In the genomic region with DNA sequence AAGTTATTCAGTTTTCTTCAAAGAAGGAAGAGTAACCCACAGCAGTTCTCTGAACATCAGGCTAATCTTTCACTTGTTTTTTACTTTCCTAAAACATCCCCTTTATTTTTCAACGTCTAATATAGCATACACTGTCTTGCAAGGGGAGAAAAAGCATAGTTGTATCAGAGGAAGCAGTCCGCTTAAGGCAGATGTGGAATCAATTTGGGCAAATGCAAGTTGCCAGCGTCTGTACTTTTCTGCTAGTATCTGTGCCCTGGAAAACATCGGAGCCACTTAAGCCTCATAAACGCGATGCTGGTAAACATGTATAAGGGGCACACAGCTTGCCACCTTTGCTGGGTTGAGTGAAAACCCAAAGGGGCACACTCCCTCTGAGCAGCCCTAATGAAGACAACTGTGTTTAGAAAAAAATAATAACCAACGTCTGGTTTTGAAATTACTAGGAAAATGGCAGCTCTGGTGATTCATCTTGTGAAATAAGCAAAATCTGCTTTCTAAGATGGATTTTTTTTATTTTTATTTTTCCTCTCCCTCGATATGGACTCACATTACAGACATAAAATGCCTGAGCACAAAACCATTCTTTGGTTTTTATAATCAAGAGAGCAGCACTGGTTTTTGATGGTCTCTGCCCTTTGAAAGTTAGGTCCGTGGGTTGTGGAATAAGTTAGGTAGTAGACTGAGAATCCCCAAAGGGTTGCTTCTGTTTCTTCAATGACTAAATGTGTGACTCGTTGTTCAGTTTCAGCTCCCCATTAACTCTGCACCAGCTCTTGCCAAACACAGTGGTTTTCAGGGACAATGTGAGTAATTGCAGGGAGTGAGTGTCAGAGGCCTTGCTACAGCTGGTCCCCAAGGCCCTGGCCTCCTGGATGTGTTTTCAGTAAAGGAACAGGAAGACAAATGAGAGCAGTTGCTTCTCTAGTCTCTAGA, we compare ENCODE assay signal across 9 cellular contexts. TPM values are rescaled to one million over a fixed set of nuclear protein-coding genes. Genes with fewer than 3 reads are reported as not detected.
DNase-seq lines count a peak whose midpoint lies in the region; ATAC-seq, FAIRE-seq and TF ChIP-seq lines count a peak whose summit lies in the region.
"Had no signal": no experiment of that assay in that cellular context is flagged by ENCODE, and none has a peak within 500 bp of the region (broad histone marks: within the 10 kb centered on the region; RNA-seq: fewer than 3 reads in every experiment).

No MANE protein-coding gene starts in this region.

- no peaks in the 10 kb centered on the region for H3K36me3 ChIP-seq in MG63

- no peak for TF ChIP-seq POLR2A in GM18505 (IDR thresholded peaks at IDR 0.05; ENCODE audit: borderline replicate concordance, extremely low read depth, insufficient read depth, insufficient read length)

- H3K4me3 ChIP-seq in MG63: no peak overlapping the region
- H3K4me3 ChIP-seq: lung had no signal

- FAIRE-seq in HTR-8/SVneo (lab: Jason Lieb, UNC): no peak

- DNase-seq in MG63: peak; percentile 31
- peak; percentile 81 for DNase-seq in fibroblast of gingiva (ENCODE audit: low read depth)
- DNase-seq in stimulated activated CD8-positive, alpha-beta memory T cell treated with anti-CD3 and anti-CD28 coated beads, Interleukin-4, amount 100 ng/mL, for 24 hours (ENCODE audit: low read depth): peak; percentile 11
- DNase-seq in NCI-H2107 treated with DMSO at 0.1 percent for 48 hours (lab: John Stamatoyannopoulos, UW; ENCODE audit: unreplicated experiment): no peak
- DNase-seq in mucosa of gallbladder (ENCODE audit: low spot score): no peak
- DNase-seq in HTR-8/SVneo (ENCODE audit: insufficient read length, low spot score): no peak

- ATAC-seq in GM18505 (IDR thresholded peaks at IDR 0.05; ENCODE audit: unreplicated experiment) (peak; percentile 79), GM21723 (IDR thresholded peaks at IDR 0.05; ENCODE audit: unreplicated experiment) (peak; percentile 88)

- H3K27me3 ChIP-seq in MG63: no peaks in the 10 kb centered on the region

- no peaks in the 10 kb centered on the region for H3K9me3 ChIP-seq in MG63

RNA-seq across cellular contexts. Expression of gene SMIM20, which starts 24.5 kb away (rescaled TPM):
- 23.1 and 35.9 TPM in 2 replicates for total RNA-seq in MG63 (2014; rRNA removed; shearing (Covaris generic); ENCODE audit: low replicate concordance)
- 34.0 TPM for total RNA-seq in mucosa of gallbladder

Comparison
In these comparisons a context has a peak if more than half of its experiments do, and no peak if none do; other contexts are left out.
1. DNase-seq: peak in MG63 (single experiment), fibroblast of gingiva (single experiment) and stimulated activated CD8-positive, alpha-beta memory T cell treated with anti-CD3 and anti-CD28 coated beads, Interleukin-4, amount 100 ng/mL, for 24 hours (single experiment); none in NCI-H2107 treated with DMSO at 0.1 percent for 48 hours (single experiment), mucosa of gallbladder (single experiment) and HTR-8/SVneo (single experiment).